Comparison of ENCODE assay signal across 8 cellular contexts in genomic region chr1:6246497-6247295, GRCh38. TPM values are rescaled to one million over a fixed set of nuclear protein-coding genes. Genes with fewer than 3 reads are reported as not detected.
DNase-seq lines count a peak whose midpoint lies in the region; ATAC-seq, FAIRE-seq and TF ChIP-seq lines count a peak whose summit lies in the region.

No MANE protein-coding gene starts in this region.

- BruUV-seq in A673 (replicated peaks; lab: Mats Ljungman, UMichigan) (no TSS peak), K562 (replicated peaks; lab: Mats Ljungman, UMichigan) (no TSS peak)

- peaks cover 21% of the 10 kb centered on the region for H3K4me1 ChIP-seq in A673 (ENCODE audit: insufficient read depth, low read length, poor library complexity, severe bottlenecking)
- H3K4me1 ChIP-seq in K562 (replicated peaks in 1 of 2; ENCODE audit: control insufficient read depth in 2 of 2, insufficient read depth in 2 of 2, low read length in 2 of 2): peaks cover 5 to 69% of the 10 kb centered on the region in 2 experiments; a peak in 3 of 5 replicates
- peaks cover 10% of the 10 kb centered on the region for H3K4me1 ChIP-seq in iPS-15b (ENCODE audit: control insufficient read depth, insufficient read depth, low read length)
- H3K4me1 ChIP-seq in smooth muscle cell (ENCODE audit: low read depth): peaks cover 4% of the 10 kb centered on the region

- TF ChIP-seq RAD21 in K562 (CRISPR knock-in tag; conservative IDR thresholded peaks at IDR 0.05 in 1 of 2, IDR thresholded peaks at IDR 0.05 in 1 of 2): peak; percentile 96 to 99

- WGBS in K562 (ENCODE audit: insufficient coverage, low coverage, missing lambda C conversion rate): 2% methylated on average over 28 of the region's 28 CpGs
- WGBS in smooth muscle cell (ENCODE audit: low lambda C conversion rate): 8% methylated on average over 28 of the region's 28 CpGs

- POLR2A ChIA-PET in A673 (lab: Charles Lee; ENCODE audit: low non-redundant PET) (interaction anchor here (0.6 kb wide), 1 partner anchor 138 kb away, joined by 3 read pairs; no protein-coding TSS in a partner anchor), K562 (lab: Yijun Ruan, JAX) (interaction anchor here (0.6 to 1.1 kb wide), 10 partner anchors 13 to 1192 kb away, joined by 3 to 4 read pairs (median 3); no protein-coding TSS in a partner anchor)

- peaks cover 50% of the 10 kb centered on the region for H4K20me1 ChIP-seq in K562 (replicated peaks; ENCODE audit: control insufficient read depth, insufficient read depth, low read length)
- peaks cover 14% of the 10 kb centered on the region for H4K20me1 ChIP-seq in smooth muscle cell (ENCODE audit: low read depth)

- no peaks in the 10 kb centered on the region for H3K36me3 ChIP-seq in A673 (ENCODE audit: insufficient read depth, low read length, poor library complexity, severe bottlenecking)
- no peaks in the 10 kb centered on the region for H3K36me3 ChIP-seq in K562 (ENCODE audit: control insufficient read depth, insufficient read depth, low read length)
- H3K36me3 ChIP-seq in iPS-15b (ENCODE audit: control insufficient read depth, insufficient read depth, low read length): no peaks in the 10 kb centered on the region
- H3K36me3 ChIP-seq in smooth muscle cell (ENCODE audit: low read depth): no peaks in the 10 kb centered on the region

- no peak overlapping the region for H3K4me2 ChIP-seq in K562 (ENCODE audit: insufficient read depth, low read length)
- H3K4me2 ChIP-seq in smooth muscle cell: no peak overlapping the region

- H3K9me3 ChIP-seq in A673 (ENCODE audit: low read depth, low read length, poor library complexity, severe bottlenecking) (no peaks in the 10 kb centered on the region), K562 (replicated peaks; ENCODE audit: control insufficient read depth, insufficient read depth, low read depth, low read length) (no peaks in the 10 kb centered on the region), iPS-15b (ENCODE audit: control insufficient read depth, insufficient read depth, low read length) (no peaks in the 10 kb centered on the region), smooth muscle cell (replicated peaks; ENCODE audit: low read depth) (no peaks in the 10 kb centered on the region)

- H3K27me3 ChIP-seq in A673 (replicated peaks; ENCODE audit: insufficient read depth, low read depth, low read length, poor library complexity): peaks cover 47% of the 10 kb centered on the region
- peaks cover 28 to 69% of the 10 kb centered on the region in 2 experiments for H3K27me3 ChIP-seq in K562 (ENCODE audit: control insufficient read depth in 2 of 2, insufficient read depth in 2 of 2, low read length in 2 of 2)
- H3K27me3 ChIP-seq in iPS-15b (ENCODE audit: control insufficient read depth, insufficient read depth, low read length): peaks cover 53% of the 10 kb centered on the region
- peaks cover 92% of the 10 kb centered on the region for H3K27me3 ChIP-seq in smooth muscle cell (ENCODE audit: low read depth)

- H3F3A ChIP-seq in smooth muscle cell (ENCODE audit: low read depth): peaks cover 3% of the 10 kb centered on the region

- no peak overlapping the region for H3K27ac ChIP-seq in A673 (ENCODE audit: low read depth, low read length, poor library complexity, severe bottlenecking)
- no peak overlapping the region for H3K27ac ChIP-seq in K562 (ENCODE audit: extremely low read depth, low read depth, low read length)
- no peak overlapping the region for H3K27ac ChIP-seq in smooth muscle cell (ENCODE audit: low read depth)

- no peak for TF ChIP-seq EP300 in K562 (IDR thresholded peaks at IDR 0.05; ENCODE audit: low read length)

- FAIRE-seq in K562 (lab: Jason Lieb, UNC): peak; percentile 93

- in situ Hi-C loops in K562 (cut with MboI): loop anchor here (5.0 kb wide), 1 partner anchor 101 kb away; no protein-coding TSS in a partner anchor

- ATAC-seq in K562: peak; percentile 86
- ATAC-seq in HG03045 (IDR thresholded peaks at IDR 0.05; ENCODE audit: unreplicated experiment): no peak

- H3K79me2 ChIP-seq in K562 (ENCODE audit: control insufficient read depth, insufficient read depth, low read length) (no peaks in the 10 kb centered on the region), smooth muscle cell (ENCODE audit: low read depth) (no peaks in the 10 kb centered on the region)

- 0 out of 4 replicates have a peak overlapping the region, but pooled peaks of 1 of the 2 experiments have one; percentile 11 for H3K9ac ChIP-seq in K562 (ENCODE audit: insufficient read depth in 1 of 2, low read depth in 2 of 2, low read length in 2 of 2)
- H3K9ac ChIP-seq in iPS-15b (ENCODE audit: low read depth, low read length): peak overlapping the region; percentile 28
- no peak overlapping the region for H3K9ac ChIP-seq in smooth muscle cell (ENCODE audit: low read depth)

- TF ChIP-seq POLR2A in K562 (conservative IDR thresholded peaks at IDR 0.05): no peak

- H3K9me1 ChIP-seq in K562 (ENCODE audit: control insufficient read depth, insufficient read depth, low read length): peaks cover 7% of the 10 kb centered on the region

- intact Hi-C loops in A673 (cut with micrococcal nuclease; ENCODE audit: unreplicated experiment) (loop anchor here (1.0 to 2.0 kb wide), 4 partner anchors 97 to 228 kb away; no protein-coding TSS in a partner anchor), K562 (cut with micrococcal nuclease) (loop anchor here (1.0 to 2.0 kb wide), 5 partner anchors 34 to 193 kb away; no protein-coding TSS in a partner anchor)

- CTCF ChIA-PET in A673 (lab: Charles Lee) (interaction anchor here (0.6 to 2.8 kb wide), 13 partner anchors 11 to 235 kb away, joined by 3 to 23 read pairs (median 5); partner anchors contain the start of gene ICMT), K562 (lab: Yijun Ruan, JAX; ENCODE audit: low intra/inter-chr PET ratio) (interaction anchor here (0.5 to 6.6 kb wide), 17 partner anchors 15 to 251 kb away, joined by 3 to 131 read pairs (median 4); no protein-coding TSS in a partner anchor)

- H2AFZ ChIP-seq in K562 (ENCODE audit: low read depth, low read length) (no peak overlapping the region), smooth muscle cell (ENCODE audit: low read depth) (no peak overlapping the region)

- H3K4me3 ChIP-seq in A673 (ENCODE audit: low read depth, low read length, poor library complexity, severe bottlenecking): peak overlapping the region; percentile 46
- H3K4me3 ChIP-seq in K562: no peak overlapping the region
- peak overlapping the region; percentile 79 for H3K4me3 ChIP-seq in iPS-15b (ENCODE audit: low read depth, low read length)
- no peak overlapping the region for H3K4me3 ChIP-seq in smooth muscle cell

- peak; percentile 89 for DNase-seq in A673 (ENCODE audit: low spot score)
- DNase-seq in GM19238 (ENCODE audit: insufficient read length, low spot score): peak; percentile 95
- DNase-seq in NCI-H146 (lab: John Stamatoyannopoulos, UW): peak; percentile 75
- DNase-seq in UCSD-AML1 (lab: John Stamatoyannopoulos, UW; ENCODE audit: unreplicated experiment): peak; percentile 69
- DNase-seq in K562 (ENCODE audit: extremely low read depth in 1 of 4, low spot score in 3 of 4): peak; percentile 90 to 94 (median 92)
- peak; percentile 59 for DNase-seq in smooth muscle cell (lab: John Stamatoyannopoulos, UW; ENCODE audit: unreplicated experiment)

- TF ChIP-seq CTCF in A673 (conservative IDR thresholded peaks at IDR 0.05; ENCODE audit: low read depth, low read length): peak; percentile 89
- peak; percentile 93 to 97 (median 97) for TF ChIP-seq CTCF in K562 (IDR thresholded peaks at IDR 0.05 in 2 of 3, conservative IDR thresholded peaks at IDR 0.05 in 1 of 3; ENCODE audit: insufficient read depth in 2 of 3, low read depth in 1 of 3, low read length in 3 of 3)
- TF ChIP-seq CTCF in smooth muscle cell (IDR thresholded peaks at IDR 0.05; ENCODE audit: borderline replicate concordance, insufficient read depth, poor library complexity, severe bottlenecking): peak; percentile 94

RNA-seq across cellular contexts. Expression of gene HES3, which starts 2.7 kb away (rescaled TPM):
- not detected in 2 replicates for total RNA-seq in A673 (2021)
- total RNA-seq in K562 (2011; cell fraction: chromatin; rRNA removed; ENCODE audit: low replicate concordance): not detected in 2 replicates
- not detected in 2 replicates for total RNA-seq in K562 (2011; cell fraction: nucleolus; rRNA removed)
- not detected in 2 replicates for total RNA-seq in K562 (2011; cell fraction: nucleoplasm; rRNA removed)
- total RNA-seq in K562 (2014; rRNA removed): not detected in 2 replicates
- not detected in 2 replicates for total RNA-seq in K562 (2014; rRNA removed; fragmentation: Illumina TruSeq; extraction: Trizol)
- total RNA-seq in K562 (2015; rRNA removed; fragmentation: Illumina TruSeq; extraction: Trizol): not detected in 2 replicates
- 0.27 TPM in 1 of 2 replicates, not detected in the other for total RNA-seq in K562 (2021)
- polyA plus RNA-seq in K562 (2011; rRNA removed): not detected in 2 replicates
- polyA plus RNA-seq in K562 (2011; cell fraction: cytosol; rRNA removed): not detected in 2 replicates
- polyA plus RNA-seq in K562 (2011; cell fraction: nucleus; rRNA removed): not detected in 2 replicates
- not detected in 2 replicates for polyA plus RNA-seq in K562 (2012)
- not detected in 2 replicates for polyA plus RNA-seq in K562 (2014; fragmentation: Illumina TruSeq; extraction: Trizol)
- not detected for polyA plus RNA-seq in K562 (2014; fragmentation: Nextera tagmentation; extraction: Ambion mirVana)
- polyA plus RNA-seq in K562 (2014; rRNA removed): not detected in 2 replicates
- polyA minus RNA-seq in K562 (2011; rRNA and poly(A)+ RNA removed): not detected in 2 replicates
- not detected in 2 replicates for polyA minus RNA-seq in K562 (2011; cell fraction: cytosol; rRNA and poly(A)+ RNA removed)
- not detected in 2 replicates for polyA minus RNA-seq in K562 (2011; cell fraction: nucleus; rRNA and poly(A)+ RNA removed)
- total RNA-seq in smooth muscle cell: not detected in 2 replicates
- not detected in 2 replicates for polyA plus RNA-seq in smooth muscle cell

RNA-seq across cellular contexts. Expression of gene ICMT, which starts 10.9 kb away (rescaled TPM):
- total RNA-seq in A673 (2021) (94.5 and 104 TPM in 2 replicates), K562 (2014; rRNA removed) (58.3 and 62.9 TPM in 2 replicates), K562 (2014; rRNA removed; fragmentation: Illumina TruSeq; extraction: Trizol) (56.6 and 58.2 TPM in 2 replicates), K562 (2015; rRNA removed; fragmentation: Illumina TruSeq; extraction: Trizol) (63.3 and 67.4 TPM in 2 replicates), K562 (2021) (63.7 and 74.3 TPM in 2 replicates), smooth muscle cell (55.1 and 66.8 TPM in 2 replicates)
- total RNA-seq in K562 (2011; cell fraction: chromatin; rRNA removed; ENCODE audit: low replicate concordance): 34.2 and 46.4 TPM in 2 replicates
- total RNA-seq in K562 (2011; cell fraction: nucleolus; rRNA removed): 48.3 and 55.9 TPM in 2 replicates
- 56.2 and 77.6 TPM in 2 replicates for total RNA-seq in K562 (2011; cell fraction: nucleoplasm; rRNA removed)
- polyA plus RNA-seq in K562 (2011; rRNA removed) (36.2 and 49.5 TPM in 2 replicates), K562 (2014; fragmentation: Illumina TruSeq; extraction: Trizol) (48.5 and 57.1 TPM in 2 replicates), K562 (2014; fragmentation: Nextera tagmentation; extraction: Ambion mirVana) (1 to 10 TPM; 4.3 to 6.3 TPM), K562 (2014; rRNA removed) (41.5 and 50.0 TPM in 2 replicates), smooth muscle cell (34.7 and 36.6 TPM in 2 replicates)
- polyA plus RNA-seq in K562 (2011; cell fraction: cytosol; rRNA removed): 46.0 and 48.8 TPM in 2 replicates
- polyA plus RNA-seq in K562 (2011; cell fraction: nucleus; rRNA removed): 20.4 and 21.7 TPM in 2 replicates
- polyA plus RNA-seq in K562 (2012): 43.1 and 44.0 TPM in 2 replicates
- polyA minus RNA-seq in K562 (2011; rRNA and poly(A)+ RNA removed): 59.8 and 70.6 TPM in 2 replicates
- polyA minus RNA-seq in K562 (2011; cell fraction: cytosol; rRNA and poly(A)+ RNA removed): 38.5 and 45.1 TPM in 2 replicates
- polyA minus RNA-seq in K562 (2011; cell fraction: nucleus; rRNA and poly(A)+ RNA removed): 12.3 and 16.6 TPM in 2 replicates

RNA-seq across cellular contexts. Expression of gene GPR153, which starts 14.2 kb away (rescaled TPM):
- total RNA-seq in A673 (2021) (8.4 and 11.7 TPM in 2 replicates), K562 (2014; rRNA removed) (0.41 and 1.0 TPM in 2 replicates), K562 (2014; rRNA removed; fragmentation: Illumina TruSeq; extraction: Trizol) (0.25 and 0.26 TPM in 2 replicates), K562 (2015; rRNA removed; fragmentation: Illumina TruSeq; extraction: Trizol) (0.49 and 0.51 TPM in 2 replicates), K562 (2021) (1.3 and 1.5 TPM in 2 replicates), smooth muscle cell (6.4 and 8.2 TPM in 2 replicates)
- 0.90 and 4.5 TPM in 2 replicates for total RNA-seq in K562 (2011; cell fraction: chromatin; rRNA removed; ENCODE audit: low replicate concordance)
- total RNA-seq in K562 (2011; cell fraction: nucleolus; rRNA removed): 2.9 and 4.0 TPM in 2 replicates
- 1.5 and 1.6 TPM in 2 replicates for total RNA-seq in K562 (2011; cell fraction: nucleoplasm; rRNA removed)
- polyA plus RNA-seq in K562 (2011; rRNA removed) (0.54 and 0.65 TPM in 2 replicates), K562 (2014; fragmentation: Illumina TruSeq; extraction: Trizol) (0.54 and 0.71 TPM in 2 replicates), K562 (2014; fragmentation: Nextera tagmentation; extraction: Ambion mirVana) (under 1 TPM; 0.01 to 0.03 TPM), K562 (2014; rRNA removed) (0.85 and 0.90 TPM in 2 replicates), smooth muscle cell (15.5 and 15.8 TPM in 2 replicates)
- polyA plus RNA-seq in K562 (2011; cell fraction: cytosol; rRNA removed): 0.63 and 2.3 TPM in 2 replicates
- polyA plus RNA-seq in K562 (2011; cell fraction: nucleus; rRNA removed): 1.1 and 3.9 TPM in 2 replicates
- 0.79 and 0.86 TPM in 2 replicates for polyA plus RNA-seq in K562 (2012)
- polyA minus RNA-seq in K562 (2011; rRNA and poly(A)+ RNA removed): 0.30 and 0.81 TPM in 2 replicates
- 0.86 and 1.2 TPM in 2 replicates for polyA minus RNA-seq in K562 (2011; cell fraction: cytosol; rRNA and poly(A)+ RNA removed)
- polyA minus RNA-seq in K562 (2011; cell fraction: nucleus; rRNA and poly(A)+ RNA removed): 0.89 and 1.2 TPM in 2 replicates

RNA-seq across cellular contexts. Expression of gene RNF207, which starts 40.8 kb away (rescaled TPM):
- total RNA-seq in A673 (2021) (6.4 and 12.5 TPM in 2 replicates), K562 (2014; rRNA removed) (16.8 and 17.8 TPM in 2 replicates), K562 (2014; rRNA removed; fragmentation: Illumina TruSeq; extraction: Trizol) (5.3 and 7.0 TPM in 2 replicates), K562 (2015; rRNA removed; fragmentation: Illumina TruSeq; extraction: Trizol) (10.9 and 12.9 TPM in 2 replicates), K562 (2021) (21.7 and 26.6 TPM in 2 replicates), smooth muscle cell (1.8 and 4.8 TPM in 2 replicates)
- 82.0 and 222 TPM in 2 replicates for total RNA-seq in K562 (2011; cell fraction: chromatin; rRNA removed; ENCODE audit: low replicate concordance)
- 147 and 149 TPM in 2 replicates for total RNA-seq in K562 (2011; cell fraction: nucleolus; rRNA removed)
- total RNA-seq in K562 (2011; cell fraction: nucleoplasm; rRNA removed): 90.3 and 94.3 TPM in 2 replicates
- polyA plus RNA-seq in K562 (2011; rRNA removed) (10.8 and 17.6 TPM in 2 replicates), K562 (2014; fragmentation: Illumina TruSeq; extraction: Trizol) (13.4 and 14.7 TPM in 2 replicates), K562 (2014; fragmentation: Nextera tagmentation; extraction: Ambion mirVana) (1 to 10 TPM; 2.7 to 4.3 TPM), K562 (2014; rRNA removed) (30.6 and 37.1 TPM in 2 replicates), smooth muscle cell (2.0 and 4.0 TPM in 2 replicates)
- polyA plus RNA-seq in K562 (2011; cell fraction: cytosol; rRNA removed): 7.7 and 14.1 TPM in 2 replicates
- polyA plus RNA-seq in K562 (2011; cell fraction: nucleus; rRNA removed): 96.4 and 160 TPM in 2 replicates
- 12.5 and 17.6 TPM in 2 replicates for polyA plus RNA-seq in K562 (2012)
- 4.7 and 5.8 TPM in 2 replicates for polyA minus RNA-seq in K562 (2011; rRNA and poly(A)+ RNA removed)
- 9.4 and 12.2 TPM in 2 replicates for polyA minus RNA-seq in K562 (2011; cell fraction: cytosol; rRNA and poly(A)+ RNA removed)
- polyA minus RNA-seq in K562 (2011; cell fraction: nucleus; rRNA and poly(A)+ RNA removed): 44.0 and 47.4 TPM in 2 replicates

RNA-seq across cellular contexts. Expression of gene RPL22, which starts 47.3 kb away (rescaled TPM):
- 436 and 494 TPM in 2 replicates for total RNA-seq in A673 (2021)
- 123 and 176 TPM in 2 replicates for total RNA-seq in K562 (2011; cell fraction: chromatin; rRNA removed; ENCODE audit: low replicate concordance)
- total RNA-seq in K562 (2011; cell fraction: nucleolus; rRNA removed): 90.0 and 92.7 TPM in 2 replicates
- 151 and 187 TPM in 2 replicates for total RNA-seq in K562 (2011; cell fraction: nucleoplasm; rRNA removed)
- 344 and 467 TPM in 2 replicates for total RNA-seq in K562 (2014; rRNA removed)
- total RNA-seq in K562 (2014; rRNA removed; fragmentation: Illumina TruSeq; extraction: Trizol): 1,165 and 1,306 TPM in 2 replicates
- total RNA-seq in K562 (2015; rRNA removed; fragmentation: Illumina TruSeq; extraction: Trizol): 548 and 579 TPM in 2 replicates
- 578 and 629 TPM in 2 replicates for total RNA-seq in K562 (2021)
- polyA plus RNA-seq in K562 (2011; rRNA removed): 446 and 607 TPM in 2 replicates
- polyA plus RNA-seq in K562 (2011; cell fraction: cytosol; rRNA removed): 48.5 and 166 TPM in 2 replicates
- 62.0 and 114 TPM in 2 replicates for polyA plus RNA-seq in K562 (2011; cell fraction: nucleus; rRNA removed)
- 1,489 and 2,642 TPM in 2 replicates for polyA plus RNA-seq in K562 (2012)
- 658 and 673 TPM in 2 replicates for polyA plus RNA-seq in K562 (2014; fragmentation: Illumina TruSeq; extraction: Trizol)
- polyA plus RNA-seq in K562 (2014; fragmentation: Nextera tagmentation; extraction: Ambion mirVana): 100 to 1,000 TPM; 581 to 618 TPM
- polyA plus RNA-seq in K562 (2014; rRNA removed): 542 and 593 TPM in 2 replicates
- polyA minus RNA-seq in K562 (2011; rRNA and poly(A)+ RNA removed): 169 and 228 TPM in 2 replicates
- polyA minus RNA-seq in K562 (2011; cell fraction: cytosol; rRNA and poly(A)+ RNA removed): 72.4 and 86.6 TPM in 2 replicates
- 44.0 and 81.2 TPM in 2 replicates for polyA minus RNA-seq in K562 (2011; cell fraction: nucleus; rRNA and poly(A)+ RNA removed)
- 108 and 126 TPM in 2 replicates for total RNA-seq in smooth muscle cell
- 108 and 117 TPM in 2 replicates for polyA plus RNA-seq in smooth muscle cell

Comparison
In these comparisons a context has a peak if more than half of its experiments do, and no peak if none do; other contexts are left out.
1. H3K4me3 ChIP-seq: peak in A673 (single experiment) and iPS-15b (single experiment); none in K562 (single experiment) and smooth muscle cell (single experiment).
2. Peak in every context shown above with its lines, with median percentiles within 50 percentile points of each other: DNase-seq and CTCF ChIP-seq.